ENCODE assay signal across 29 cellular contexts in the genomic region with DNA sequence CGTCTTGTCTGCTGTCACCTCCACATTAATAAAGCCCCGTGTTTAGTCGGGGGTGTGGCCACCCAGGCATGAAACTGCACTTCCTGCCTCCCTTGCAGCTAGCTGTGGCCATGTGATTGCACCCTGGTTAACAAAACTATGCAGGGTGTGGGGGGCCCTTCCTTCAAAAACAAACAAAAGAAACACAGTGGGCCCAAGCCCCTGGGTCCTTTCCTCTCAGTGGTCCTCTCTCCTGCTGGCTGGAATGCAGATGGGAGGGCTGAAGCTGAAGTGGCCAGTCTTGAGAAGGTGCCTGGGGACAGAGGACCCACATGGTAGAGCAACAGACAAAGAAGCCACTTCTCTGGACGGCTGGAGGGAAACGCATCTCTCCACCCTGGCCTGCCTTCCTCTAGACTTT. TPM values are rescaled to one million over a fixed set of nuclear protein-coding genes. Genes with fewer than 3 reads are reported as not detected.
"Had no signal": no experiment of that assay in that cellular context is flagged by ENCODE, and none has a peak within 500 bp of the region (broad histone marks: within the 10 kb centered on the region; RNA-seq: fewer than 3 reads in every experiment).

No MANE protein-coding gene starts in this region.

- DNase-seq: naive thymus-derived CD4-positive, alpha-beta T cell; natural killer cell; nucleus accumbens; pancreas; retina; right lobe of liver; sigmoid colon; small intestine; stimulated activated CD4-positive, alpha-beta T cell treated with anti-CD3 and anti-CD28 coated beads, Interleukin-15, amount 100 ng/mL, for 24 hours; stimulated activated CD4-positive, alpha-beta T cell treated with anti-CD3 and anti-CD28 coated beads, Interleukin-2, amount 100 ng/mL, for 24 hours; stimulated activated CD4-positive, alpha-beta T cell treated with anti-CD3 and anti-CD28 coated beads, Interleukin-2, amount 100 ng/mL, for 48 hours; stimulated activated CD4-positive, alpha-beta T cell treated with anti-CD3 and anti-CD28 coated beads, Interleukin-4, amount 100 ng/mL, for 24 hours; stimulated activated naive B cell treated with anti-CD40 and anti-IgM and Interleukin-4, amounts not matched to agents 10 μg/mL and 1 μg/mL and 100 μg/mL, for 72 hours; stimulated activated naive CD4-positive, alpha-beta T cell treated with Interleukin-2 at 50 U/mL for 16 hours; stomach; tibial artery; trophoblast cell; upper lobe of left lung had no signal

- H3K27ac ChIP-seq: neural progenitor cell, neutrophil, pancreas, prostate gland, right atrium auricular region, right lobe of liver, sigmoid colon, stomach, tibial artery, vagina had no signal

- H3K27ac Mint-ChIP-seq: naive thymus-derived CD4-positive, alpha-beta T cell; natural killer cell; nephron; neural progenitor cell; stimulated activated effector memory CD8-positive, alpha-beta T cell treated with anti-CD3 and anti-CD28 coated beads, Interleukin-12 subunit alpha, Interleukin-12 subunit beta, amount 100 ng/mL, for 72 hours; stimulated activated naive B cell treated with anti-CD40 and anti-IgM and Interleukin-4, amounts not matched to agents 10 μg/mL and 1 μg/mL and 100 μg/mL, for 72 hours; stimulated activated naive CD8-positive, alpha-beta T cell treated with anti-CD3 and anti-CD28 coated beads, Interleukin-15, Interleukin-2, amounts not matched to agents 100 ng/mL and 50 ng/mL, for 24 hours had no signal

- H3K27me3 ChIP-seq: pancreas, right atrium auricular region, right lobe of liver, sigmoid colon, upper lobe of left lung, vagina had no signal

- H3K4me1 Mint-ChIP-seq: naive thymus-derived CD4-positive, alpha-beta T cell; natural killer cell; neural progenitor cell; stimulated activated effector memory CD8-positive, alpha-beta T cell treated with anti-CD3 and anti-CD28 coated beads, Interleukin-12 subunit alpha, Interleukin-12 subunit beta, amount 100 ng/mL, for 72 hours; stimulated activated naive B cell treated with anti-CD40 and anti-IgM and Interleukin-4, amounts not matched to agents 10 μg/mL and 1 μg/mL and 100 μg/mL, for 72 hours had no signal

- H3K4me1 ChIP-seq: neural progenitor cell, pancreas, prostate gland, right atrium auricular region, right lobe of liver, tibial artery, vagina had no signal

- H3K36me3 Mint-ChIP-seq: natural killer cell; neural progenitor cell; stimulated activated effector memory CD8-positive, alpha-beta T cell treated with anti-CD3 and anti-CD28 coated beads, Interleukin-12 subunit alpha, Interleukin-12 subunit beta, amount 100 ng/mL, for 72 hours had no signal

- H3K9me3 ChIP-seq: neutrophil, pancreas, prostate gland, right lobe of liver, sigmoid colon, vagina had no signal

- H2AFZ ChIP-seq: neural progenitor cell had no signal

- H3K4me3 ChIP-seq: neural progenitor cell, pancreas, prostate gland, right atrium auricular region, right lobe of liver, sigmoid colon, stomach, tibial artery, upper lobe of left lung, vagina had no signal

- H3K9ac ChIP-seq: neural progenitor cell had no signal

- H3K4me3 Mint-ChIP-seq: natural killer cell; nephron; neural progenitor cell; stimulated activated effector memory CD8-positive, alpha-beta T cell treated with anti-CD3 and anti-CD28 coated beads, Interleukin-12 subunit alpha, Interleukin-12 subunit beta, amount 100 ng/mL, for 72 hours; stimulated activated naive B cell treated with anti-CD40 and anti-IgM and Interleukin-4, amounts not matched to agents 10 μg/mL and 1 μg/mL and 100 μg/mL, for 72 hours; stimulated activated naive CD8-positive, alpha-beta T cell treated with anti-CD3 and anti-CD28 coated beads, Interleukin-15, Interleukin-2, amounts not matched to agents 100 ng/mL and 50 ng/mL, for 24 hours had no signal

- H3K9me3 Mint-ChIP-seq: natural killer cell; neural progenitor cell; stimulated activated effector memory CD8-positive, alpha-beta T cell treated with anti-CD3 and anti-CD28 coated beads, Interleukin-12 subunit alpha, Interleukin-12 subunit beta, amount 100 ng/mL, for 72 hours; stimulated activated naive CD8-positive, alpha-beta T cell treated with anti-CD3 and anti-CD28 coated beads, Interleukin-15, Interleukin-2, amounts not matched to agents 100 ng/mL and 50 ng/mL, for 24 hours had no signal

- H3K4me2 ChIP-seq: neural progenitor cell had no signal

- H3K36me3 ChIP-seq: neural progenitor cell, neutrophil, pancreas, prostate gland, right atrium auricular region, right lobe of liver, tibial artery, vagina had no signal

RNA-seq across cellular contexts. Expression of gene FOXF1, which starts 38.0 kb away (rescaled TPM):
- total RNA-seq: naive thymus-derived CD4-positive, alpha-beta T cell; natural killer cell; osteocyte; skeletal muscle tissue had no signal
- polyA plus RNA-seq: naive thymus-derived CD4-positive, alpha-beta T cell; neural cell had no signal
